In genomic region chr11:35672608-35673007, GRCh38 we compare ENCODE assay signal across 33 cellular contexts.
"Had no signal": no experiment of that assay in that cellular context is flagged by ENCODE, and none has a peak within 500 bp of the region (broad histone marks: within the 10 kb centered on the region; RNA-seq: fewer than 3 reads in every experiment).

No MANE protein-coding gene starts in this region.

- DNase-seq: activated CD4-positive, alpha-beta memory T cell treated with anti-CD3 and anti-CD28 coated beads for 36 hours; activated CD4-positive, alpha-beta T cell treated with anti-CD3 and anti-CD28 coated beads for 36 hours; activated CD4-positive, alpha-beta T cell treated with anti-CD3 and anti-CD28 coated beads, Interleukin-2, amount 10 ng/mL, durations not matched to agents 24 days and 14 days; activated CD4-positive, CD25-positive, alpha-beta regulatory T cell; activated CD4-positive, CD25-positive, alpha-beta regulatory T cell treated with anti-CD3 and anti-CD28 coated beads, Interleukin-2, amount 50 U/mL, for 72 hours; activated CD8-positive, alpha-beta memory T cell treated with anti-CD3 and anti-CD28 coated beads, Interleukin-2, amount 10 ng/mL, durations not matched to agents 7 days and 5 days; activated CD8-positive, alpha-beta memory T cell treated with anti-CD3 and anti-CD28 coated beads, Interleukin-2, amount 50 U/mL, for 4 hours; activated CD8-positive, alpha-beta T cell treated with anti-CD3 and anti-CD28 coated beads, Interleukin-2, amount 10 ng/mL, durations not matched to agents 7 days and 5 days; activated effector memory CD4-positive, alpha-beta T cell treated with anti-CD3 and anti-CD28 coated beads, Interleukin-2, amount 50 U/mL, for 16 hours; activated naive CD4-positive, alpha-beta T cell treated with anti-CD3 and anti-CD28 coated beads for 36 hours; activated naive CD8-positive, alpha-beta T cell treated with anti-CD3 and anti-CD28 coated beads, Interleukin-2, amount 10 ng/mL, durations not matched to agents 7 days and 5 days; activated T-cell treated with anti-CD3 and anti-CD28 coated beads, Interleukin-2, amount 50 U/mL, for 1 hour; activated T-cell treated with anti-CD3 and anti-CD28 coated beads, Interleukin-2, amount 50 U/mL, for 48 hours; amniotic stem cell; anterior cingulate cortex; brain microvascular endothelial cell; dorsolateral prefrontal cortex; effector memory CD4-positive, alpha-beta T cell; endodermal cell; foreskin fibroblast; gastrocnemius medialis; glutamatergic neuron; heart left ventricle; T-helper 2 cell had no signal

- H3K36me3 ChIP-seq: brain microvascular endothelial cell, gastrocnemius medialis had no signal

- H3K4me3 ChIP-seq: coronary artery, dorsolateral prefrontal cortex, gastrocnemius medialis, heart left ventricle had no signal

- H3K27ac ChIP-seq: brain microvascular endothelial cell, coronary artery, heart left ventricle had no signal

- H3K9me3 ChIP-seq: gastrocnemius medialis had no signal

- H3K27me3 ChIP-seq: brain microvascular endothelial cell, dorsolateral prefrontal cortex, gastrocnemius medialis, heart left ventricle had no signal

- ATAC-seq: activated CD8-positive, alpha-beta memory T cell treated with anti-CD3 and anti-CD28 coated beads, Interleukin-2, amount 10 ng/mL, durations not matched to agents 7 days and 5 days; activated CD8-positive, alpha-beta T cell treated with anti-CD3 and anti-CD28 coated beads, Interleukin-2, amount 10 ng/mL, durations not matched to agents 7 days and 5 days; esophagus mucosa had no signal

- H3K27me3 Mint-ChIP-seq: activated CD4-positive, alpha-beta memory T cell treated with anti-CD3 and anti-CD28 coated beads for 36 hours; activated CD4-positive, alpha-beta T cell treated with anti-CD3 and anti-CD28 coated beads for 36 hours; activated CD4-positive, alpha-beta T cell treated with anti-CD3 and anti-CD28 coated beads, Interleukin-2, amount 10 ng/mL, durations not matched to agents 24 days and 14 days; activated CD8-positive, alpha-beta memory T cell treated with anti-CD3 and anti-CD28 coated beads, Interleukin-2, amount 10 ng/mL, durations not matched to agents 7 days and 5 days; activated naive CD4-positive, alpha-beta T cell treated with anti-CD3 and anti-CD28 coated beads, Interleukin-2, amount 50 U/mL, for 24 hours; activated naive CD8-positive, alpha-beta T cell treated with anti-CD3 and anti-CD28 coated beads, Interleukin-2, amount 10 ng/mL, durations not matched to agents 7 days and 5 days; central memory CD8-positive, alpha-beta T cell; dendritic cell treated with granulocyte-macrophage colony-stimulating factor and Interleukin-4, amounts not matched to agents 40 ng/mL and 50 ng/mL, for 4 days had no signal

- H3K9me3 Mint-ChIP-seq: activated naive CD4-positive, alpha-beta T cell treated with anti-CD3 and anti-CD28 coated beads, Interleukin-2, amount 50 U/mL, for 24 hours; central memory CD8-positive, alpha-beta T cell; dendritic cell treated with granulocyte-macrophage colony-stimulating factor and Interleukin-4, amounts not matched to agents 40 ng/mL and 50 ng/mL, for 4 days had no signal

- H3K4me3 Mint-ChIP-seq: activated CD4-positive, alpha-beta memory T cell treated with anti-CD3 and anti-CD28 coated beads for 36 hours; activated CD4-positive, alpha-beta T cell treated with anti-CD3 and anti-CD28 coated beads for 36 hours; activated CD4-positive, alpha-beta T cell treated with anti-CD3 and anti-CD28 coated beads, Interleukin-2, amount 10 ng/mL, durations not matched to agents 24 days and 14 days; activated CD8-positive, alpha-beta memory T cell treated with anti-CD3 and anti-CD28 coated beads, Interleukin-2, amount 10 ng/mL, durations not matched to agents 7 days and 5 days; activated CD8-positive, alpha-beta T cell treated with anti-CD3 and anti-CD28 coated beads, Interleukin-2, amount 10 ng/mL, durations not matched to agents 7 days and 5 days; activated naive CD4-positive, alpha-beta T cell treated with anti-CD3 and anti-CD28 coated beads for 36 hours; activated naive CD4-positive, alpha-beta T cell treated with anti-CD3 and anti-CD28 coated beads, Interleukin-2, amount 50 U/mL, for 24 hours; activated naive CD8-positive, alpha-beta T cell treated with anti-CD3 and anti-CD28 coated beads, Interleukin-2, amount 10 ng/mL, durations not matched to agents 7 days and 5 days; activated T-helper 1 cell treated with anti-CD3 and anti-CD28 coated beads, Interleukin-12 subunit alpha, Interleukin-12 subunit beta, Interleukin-2, Interleukin-4 antibody, amounts not matched to agents 30 ng/mL and 10 ng/mL and 1 ng/mL, durations not matched to agents 14 hours and 24 hours and 36 hours; central memory CD8-positive, alpha-beta T cell; dendritic cell treated with granulocyte-macrophage colony-stimulating factor and Interleukin-4, amounts not matched to agents 40 ng/mL and 50 ng/mL, for 4 days; endodermal cell had no signal

- FAIRE-seq: astrocyte, bronchial epithelial cell had no signal

- H3K27ac Mint-ChIP-seq: activated CD4-positive, alpha-beta memory T cell treated with anti-CD3 and anti-CD28 coated beads for 36 hours; activated CD4-positive, alpha-beta T cell treated with anti-CD3 and anti-CD28 coated beads for 36 hours; activated CD4-positive, alpha-beta T cell treated with anti-CD3 and anti-CD28 coated beads, Interleukin-2, amount 10 ng/mL, durations not matched to agents 24 days and 14 days; activated CD8-positive, alpha-beta memory T cell treated with anti-CD3 and anti-CD28 coated beads, Interleukin-2, amount 10 ng/mL, durations not matched to agents 7 days and 5 days; activated CD8-positive, alpha-beta T cell treated with anti-CD3 and anti-CD28 coated beads, Interleukin-2, amount 10 ng/mL, durations not matched to agents 7 days and 5 days; activated naive CD4-positive, alpha-beta T cell treated with anti-CD3 and anti-CD28 coated beads for 36 hours; activated naive CD4-positive, alpha-beta T cell treated with anti-CD3 and anti-CD28 coated beads, Interleukin-2, amount 50 U/mL, for 24 hours; activated naive CD8-positive, alpha-beta T cell treated with anti-CD3 and anti-CD28 coated beads, Interleukin-2, amount 10 ng/mL, durations not matched to agents 7 days and 5 days; activated T-helper 1 cell treated with anti-CD3 and anti-CD28 coated beads, Interleukin-12 subunit alpha, Interleukin-12 subunit beta, Interleukin-2, Interleukin-4 antibody, amounts not matched to agents 30 ng/mL and 10 ng/mL and 1 ng/mL, durations not matched to agents 14 hours and 24 hours and 36 hours; activated T-helper 2 cell treated with anti-CD3 and anti-CD28 coated beads, Interferon-gamma antibody, Interleukin-2, Interleukin-4, amounts not matched to agents 10 μg/mL and 5 μg/mL and 100 μg/mL, durations not matched to agents 14 hours and 24 hours and 36 hours; dendritic cell treated with granulocyte-macrophage colony-stimulating factor and Interleukin-4, amounts not matched to agents 40 ng/mL and 50 ng/mL, for 4 days; endodermal cell had no signal
